ENCODE assay signal across 1 cellular context in genomic region chr11:92087916-92088537, GRCh38.
TF ChIP-seq lines count a peak whose summit lies in the region.

No MANE protein-coding gene starts in this region.

TF ChIP-seq in GM23338, 12 proteins besides CTCF, POLR2A, EP300 and RAD21 (continued from another document):
- no peak for TF ChIP-seq NANOG (IDR thresholded peaks at IDR 0.05; ENCODE audit: borderline replicate concordance)
- TF ChIP-seq STAT1 (IDR thresholded peaks at IDR 0.05; ENCODE audit: unreplicated experiment), result no peak
- no peak for TF ChIP-seq CREB1 (CRISPR knock-in tag; IDR thresholded peaks at IDR 0.05; ENCODE audit: low read depth)
- no peak for TF ChIP-seq EZH2 (IDR thresholded peaks at IDR 0.05; ENCODE audit: low read depth, unreplicated experiment)
